In genomic region chr5:37520811-37521210, GRCh38 we compare ENCODE assay signal across 26 cellular contexts.
"Had no signal": no experiment of that assay in that cellular context is flagged by ENCODE, and none has a peak within 500 bp of the region (broad histone marks: within the 10 kb centered on the region; RNA-seq: fewer than 3 reads in every experiment).

No MANE protein-coding gene starts in this region.

- H3K4me1 ChIP-seq: ascending aorta, left ventricle myocardium inferior, tibial nerve had no signal

- ATAC-seq: activated CD4-positive, CD25-positive, alpha-beta regulatory T cell treated with anti-CD3 and anti-CD28 coated beads, Interleukin-2, amount 50 U/mL, for 24 hours; esophagus mucosa; mucosa of descending colon; T-helper 17 cell had no signal

- H3K4me3 ChIP-seq: ascending aorta, left ventricle myocardium inferior, lung, mucosa of descending colon, tibial nerve had no signal

- H3K27me3 ChIP-seq: ascending aorta, tibial nerve had no signal

- DNase-seq: activated CD4-positive, alpha-beta T cell treated with anti-CD3 and anti-CD28 coated beads for 48 hours; activated CD4-positive, alpha-beta T cell treated with anti-CD3 and anti-CD28 coated beads, Interleukin-2, amount 50 U/mL, for 48 hours; activated CD8-positive, alpha-beta memory T cell treated with anti-CD3 and anti-CD28 coated beads, Interleukin-2, amount 50 U/mL, for 4 hours; activated effector memory CD4-positive, alpha-beta T cell treated with anti-CD3 and anti-CD28 coated beads, Interleukin-2, amount 50 U/mL, for 16 hours; activated naive CD4-positive, alpha-beta T cell treated with anti-CD3 and anti-CD28 coated beads, Interleukin-2, amount 10 ng/mL, durations not matched to agents 7 days and 5 days; activated naive CD8-positive, alpha-beta T cell treated with anti-CD3 and anti-CD28 coated beads, Interleukin-2, amount 10 ng/mL, durations not matched to agents 7 days and 5 days; activated T-cell treated with anti-CD3 and anti-CD28 coated beads, Interleukin-2, amount 50 U/mL, for 1 hour; cortex of kidney; endodermal cell; foreskin fibroblast; head of caudate nucleus; hippocampal formation; immature natural killer cell; left ventricle myocardium inferior; mucosa of descending colon; stimulated activated CD4-positive, alpha-beta T cell treated with anti-CD3 and anti-CD28 coated beads, Interleukin-15, amount 100 ng/mL, for 24 hours; stimulated activated CD4-positive, alpha-beta T cell treated with anti-CD3 and anti-CD28 coated beads, Interleukin-2, amount 100 ng/mL, for 24 hours; stimulated activated naive CD4-positive, alpha-beta T cell treated with Interleukin-2 at 50 U/mL for 16 hours; T-helper 17 cell; T1000; WERI-Rb-1 had no signal

- H3K27ac ChIP-seq: ascending aorta, left ventricle myocardium inferior, tibial nerve, WERI-Rb-1 had no signal
